8 cellular contexts compared by ENCODE assay signal in the genomic region with DNA sequence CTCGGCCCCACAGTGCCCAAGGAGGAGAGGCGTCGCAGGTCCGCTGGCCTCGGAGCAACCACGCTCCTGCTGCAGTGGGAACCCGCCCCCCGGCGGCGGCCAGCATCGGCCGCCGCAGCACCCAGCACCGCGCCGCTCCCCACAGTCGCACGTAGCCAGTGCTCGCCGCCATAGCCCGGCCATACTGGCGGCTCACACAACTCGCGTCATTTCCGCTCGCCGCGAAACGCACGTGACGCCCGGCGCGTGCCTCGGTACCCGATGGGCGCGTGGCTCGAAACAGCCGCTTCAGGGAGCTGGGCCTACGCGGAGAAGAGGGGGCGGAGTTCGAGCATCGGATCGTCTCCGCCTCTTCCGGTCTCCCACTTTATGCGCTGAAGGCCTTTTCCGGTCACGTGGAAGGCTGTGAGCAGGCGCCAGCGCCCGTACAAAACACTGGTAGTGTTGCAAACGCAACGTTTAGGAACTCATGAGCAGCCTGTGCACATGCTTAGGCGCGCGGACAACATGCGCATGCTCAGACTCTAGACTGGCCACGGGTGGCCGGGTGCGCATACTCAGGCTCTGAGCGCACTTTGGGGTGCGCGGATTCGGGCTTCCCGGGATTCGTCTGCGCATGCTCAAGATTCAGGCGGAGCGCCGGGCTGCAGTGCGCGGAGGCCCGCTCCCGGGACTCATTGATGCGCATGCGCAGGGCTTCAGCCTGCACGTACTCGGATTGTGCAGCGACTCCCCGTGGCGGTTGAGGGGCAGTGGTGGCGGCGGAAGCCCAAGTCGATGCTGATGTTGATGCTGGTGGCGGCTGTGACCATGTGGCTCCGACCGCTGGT. TPM values are rescaled to one million over a fixed set of nuclear protein-coding genes. Genes with fewer than 3 reads are reported as not detected.
DNase-seq lines count a peak whose midpoint lies in the region; ATAC-seq and TF ChIP-seq lines count a peak whose summit lies in the region.

Gene CATSPERD, plus strand, starts transcription at position 677 of the 830 bp plus-strand sequence. Its CDS starts 101 bp downstream, at position 778.
A gene with protein sequence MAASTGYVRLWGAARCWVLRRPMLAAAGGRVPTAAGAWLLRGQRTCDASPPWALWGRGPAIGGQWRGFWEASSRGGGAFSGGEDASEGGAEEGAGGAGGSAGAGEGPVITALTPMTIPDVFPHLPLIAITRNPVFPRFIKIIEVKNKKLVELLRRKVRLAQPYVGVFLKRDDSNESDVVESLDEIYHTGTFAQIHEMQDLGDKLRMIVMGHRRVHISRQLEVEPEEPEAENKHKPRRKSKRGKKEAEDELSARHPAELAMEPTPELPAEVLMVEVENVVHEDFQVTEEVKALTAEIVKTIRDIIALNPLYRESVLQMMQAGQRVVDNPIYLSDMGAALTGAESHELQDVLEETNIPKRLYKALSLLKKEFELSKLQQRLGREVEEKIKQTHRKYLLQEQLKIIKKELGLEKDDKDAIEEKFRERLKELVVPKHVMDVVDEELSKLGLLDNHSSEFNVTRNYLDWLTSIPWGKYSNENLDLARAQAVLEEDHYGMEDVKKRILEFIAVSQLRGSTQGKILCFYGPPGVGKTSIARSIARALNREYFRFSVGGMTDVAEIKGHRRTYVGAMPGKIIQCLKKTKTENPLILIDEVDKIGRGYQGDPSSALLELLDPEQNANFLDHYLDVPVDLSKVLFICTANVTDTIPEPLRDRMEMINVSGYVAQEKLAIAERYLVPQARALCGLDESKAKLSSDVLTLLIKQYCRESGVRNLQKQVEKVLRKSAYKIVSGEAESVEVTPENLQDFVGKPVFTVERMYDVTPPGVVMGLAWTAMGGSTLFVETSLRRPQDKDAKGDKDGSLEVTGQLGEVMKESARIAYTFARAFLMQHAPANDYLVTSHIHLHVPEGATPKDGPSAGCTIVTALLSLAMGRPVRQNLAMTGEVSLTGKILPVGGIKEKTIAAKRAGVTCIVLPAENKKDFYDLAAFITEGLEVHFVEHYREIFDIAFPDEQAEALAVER (minus strand): TSS at position 186 of the 830 bp plus-strand sequence. CDS start 14 bp downstream, at position 172.

- H3K27me3 ChIP-seq in endodermal cell (ENCODE audit: control insufficient read depth, insufficient read depth, low read length, poor library complexity, severe bottlenecking), result no peaks in the 10 kb centered on the region

- DNase-seq in D341Med (ENCODE audit: low spot score), result peak; percentile 99
- DNase-seq in HUDEP-2 (lab: John Stamatoyannopoulos, UW; ENCODE audit: unreplicated experiment in 76 of 76), result peak; percentile 70 to 100 (median 99)
- DNase-seq in NOMO-1 treated with dmso at 0.1 percent for 144 hours (lab: John Stamatoyannopoulos, UW; ENCODE audit: unreplicated experiment), result peak; percentile 98
- DNase-seq in activated CD8-positive, alpha-beta memory T cell treated with anti-CD3 and anti-CD28 coated beads, Interleukin-2, amount 50 U/mL, for 24 hours (ENCODE audit: extremely low read depth), result peak; percentile 94
- peak; percentile 99 for DNase-seq in endodermal cell
- peak; percentile 99 for DNase-seq in mesenteric fat pad (ENCODE audit: low spot score)
- peak; percentile 96 for DNase-seq in stimulated activated CD8-positive, alpha-beta memory T cell treated with anti-CD3 and anti-CD28 coated beads, Interleukin-15, amount 100 ng/mL, for 24 hours (ENCODE audit: low read depth)

- no peaks in the 10 kb centered on the region for H3K9me3 ChIP-seq in endodermal cell (ENCODE audit: control insufficient read depth, low read length)

- peak within 1 kb of the TSS; percentile 94 for H3K27ac ChIP-seq in endodermal cell (ENCODE audit: low read depth, low read length)

- H3K27ac Mint-ChIP-seq in endodermal cell, result peak within 1 kb of the TSS; percentile 98

- H3K36me3 Mint-ChIP-seq in endodermal cell (ENCODE audit: low read depth), result peaks cover 12% of the 10 kb centered on the region

- peaks cover 10% of the 10 kb centered on the region for H3K4me1 Mint-ChIP-seq in endodermal cell

- peaks cover 3% of the 10 kb centered on the region for H3K4me1 ChIP-seq in endodermal cell (ENCODE audit: control insufficient read depth, insufficient read depth, low read length)

- TF ChIP-seq CTCF in endodermal cell (conservative IDR thresholded peaks at IDR 0.05), result peak; percentile 81

- H3K4me3 ChIP-seq in endodermal cell (ENCODE audit: low read length), result peak within 1 kb of the TSS; percentile 94

- 0 to 1% methylated on average over 25 to 90 of the region's 90 CpGs for WGBS in endodermal cell (ENCODE audit: insufficient coverage in 1 of 2, insufficient read length in 1 of 2), 2 experiments

- peak within 1 kb of the TSS; percentile 88 for H3K4me3 Mint-ChIP-seq in endodermal cell

- peak within 1 kb of the TSS; percentile 88 for H3K9ac ChIP-seq in endodermal cell (ENCODE audit: extremely low read depth, low read length, poor library complexity, severe bottlenecking)

- peak; percentile 88 for ATAC-seq in GM21381 (IDR thresholded peaks at IDR 0.05; ENCODE audit: unreplicated experiment)

- peaks cover 11% of the 10 kb centered on the region for H3K36me3 ChIP-seq in endodermal cell (ENCODE audit: control insufficient read depth, insufficient read depth, low read length)

- H3K9me3 Mint-ChIP-seq in endodermal cell, result no peaks in the 10 kb centered on the region

- peaks cover 5% of the 10 kb centered on the region for H3K27me3 Mint-ChIP-seq in endodermal cell (ENCODE audit: insufficient read depth)

RNA-seq across cellular contexts. Expression of gene CATSPERD, which starts in this region (rescaled TPM):
- total RNA-seq in endodermal cell (not detected), mesenteric fat pad (not detected)
- not detected for polyA plus RNA-seq in endodermal cell (2013, experiment 1 of 2)
- not detected for polyA plus RNA-seq in endodermal cell (2013, experiment 2 of 2)

RNA-seq across cellular contexts. Expression of the second gene that starts in this region (rescaled TPM):
- total RNA-seq in endodermal cell (100 to 1,000 TPM in 1 of 2 donors, 10 to 100 TPM in 1; 97.1 to 109 TPM), mesenteric fat pad (63.9 TPM)
- polyA plus RNA-seq in endodermal cell (2013, experiment 1 of 2), result 58.3 TPM
- 57.5 TPM for polyA plus RNA-seq in endodermal cell (2013, experiment 2 of 2)

Comparison
In these comparisons a context has a peak if more than half of its experiments do, and no peak if none do; other contexts are left out.
1. Peak in every context shown above with its lines: DNase-seq, ATAC-seq, H3K4me3 ChIP-seq and H3K27ac ChIP-seq.